In genomic region chr1:66943361-66943969, GRCh38 we compare ENCODE assay signal across 11 cellular contexts. TPM values are rescaled to one million over a fixed set of nuclear protein-coding genes. Genes with fewer than 3 reads are reported as not detected.
DNase-seq lines count a peak whose midpoint lies in the region; ATAC-seq, FAIRE-seq and TF ChIP-seq lines count a peak whose summit lies in the region.
"Had no signal": no experiment of that assay in that cellular context is flagged by ENCODE, and none has a peak within 500 bp of the region (broad histone marks: within the 10 kb centered on the region; RNA-seq: fewer than 3 reads in every experiment).

No MANE protein-coding gene starts in this region.

- intact Hi-C loops in dorsolateral prefrontal cortex (cut with DNase I) = no loop called here

- H3K4me1 ChIP-seq in keratinocyte (ENCODE audit: control insufficient read depth, extremely low read depth, insufficient read depth, low read length) = peaks cover 19% of the 10 kb centered on the region

- TF ChIP-seq CTCF in keratinocyte (optimal IDR thresholded peaks at IDR 0.05 in 1 of 3, IDR thresholded peaks at IDR 0.05 in 1 of 3, conservative IDR thresholded peaks at IDR 0.05 in 1 of 3; ENCODE audit: extremely low read depth in 1 of 3, insufficient read depth in 2 of 3, low read length in 3 of 3) = no peak
- no peak for TF ChIP-seq CTCF in dorsolateral prefrontal cortex (IDR thresholded peaks at IDR 0.05 in 54 of 56, conservative IDR thresholded peaks at IDR 0.05 in 2 of 56; ENCODE audit: low read depth in 1 of 56, partially characterized antibody in 56 of 56)

- H3K36me3 ChIP-seq in keratinocyte (ENCODE audit: control insufficient read depth in 2 of 2, extremely low read depth in 1 of 2, insufficient read depth in 2 of 2, low read length in 2 of 2) = peaks cover 4 to 22% of the 10 kb centered on the region in 2 experiments

- H3K4me3 Mint-ChIP-seq in activated naive CD8-positive, alpha-beta T cell treated with anti-CD3 and anti-CD28 coated beads for 36 hours = no peak overlapping the region

- H3K27me3 Mint-ChIP-seq in activated naive CD8-positive, alpha-beta T cell treated with anti-CD3 and anti-CD28 coated beads for 36 hours = no peaks in the 10 kb centered on the region

- peaks cover 46% of the 10 kb centered on the region for H3K36me3 Mint-ChIP-seq in activated naive CD8-positive, alpha-beta T cell treated with anti-CD3 and anti-CD28 coated beads for 36 hours

- no peak for FAIRE-seq in keratinocyte (lab: Jason Lieb, UNC)

- peak overlapping the region; percentile 15 for H3K27ac Mint-ChIP-seq in activated naive CD8-positive, alpha-beta T cell treated with anti-CD3 and anti-CD28 coated beads for 36 hours

- ATAC-seq in HG02623 (IDR thresholded peaks at IDR 0.05; ENCODE audit: unreplicated experiment) = no peak
- ATAC-seq in GM18858 (IDR thresholded peaks at IDR 0.05; ENCODE audit: unreplicated experiment) = no peak
- ATAC-seq: body of pancreas, esophagus mucosa had no signal

- no peak overlapping the region for H3K9ac ChIP-seq in keratinocyte (ENCODE audit: control insufficient read depth, extremely low read depth, insufficient read depth, low read length)

- H4K20me1 ChIP-seq in keratinocyte (ENCODE audit: control insufficient read depth, extremely low read depth, insufficient read depth, low read length) = no peaks in the 10 kb centered on the region

- in situ Hi-C loops in ACHN (cut with HindIII; ENCODE audit: low pct_ligation_motif_present, low pct_unique_long_range_greater_than_20kb, low sequenced_read_pairs) = no loop called here

- dilution Hi-C loops in keratinocyte (cut with MboI; ENCODE audit: extremely low pct_ligation_motif_present, low sequenced_read_pairs) = no loop called here

- no peak overlapping the region for H3K4me3 ChIP-seq in keratinocyte (ENCODE audit: control insufficient read depth in 2 of 3, extremely low read depth in 1 of 3, insufficient read depth in 2 of 3, low read depth in 1 of 3, low read length in 3 of 3)
- H3K4me3 ChIP-seq in dorsolateral prefrontal cortex = no peak overlapping the region
- H3K4me3 ChIP-seq: body of pancreas had no signal

- H3K27me3 ChIP-seq in keratinocyte (ENCODE audit: control insufficient read depth, extremely low read depth, insufficient read depth, low read length) = no peaks in the 10 kb centered on the region
- no peaks in the 10 kb centered on the region for H3K27me3 ChIP-seq in dorsolateral prefrontal cortex
- H3K27me3 ChIP-seq: body of pancreas had no signal

- H2AFZ ChIP-seq in keratinocyte (ENCODE audit: control insufficient read depth, low read length) = no peak overlapping the region

- peak; percentile 12 for DNase-seq in ACHN
- DNase-seq in D341Med (ENCODE audit: low spot score) = peak; percentile 27
- no peak for DNase-seq in activated naive CD8-positive, alpha-beta T cell treated with anti-CD3 and anti-CD28 coated beads for 36 hours
- DNase-seq in keratinocyte (ENCODE audit: low read depth, low spot score) = no peak
- DNase-seq in dorsolateral prefrontal cortex = no peak
- no peak for DNase-seq in NCI-H446 (lab: John Stamatoyannopoulos, UW)
- DNase-seq: body of pancreas, NCI-H2171 had no signal

- no peaks in the 10 kb centered on the region for H3K9me1 ChIP-seq in keratinocyte (ENCODE audit: control insufficient read depth, extremely low read depth, insufficient read depth, low read length)

- no peaks in the 10 kb centered on the region for H3K9me3 Mint-ChIP-seq in activated naive CD8-positive, alpha-beta T cell treated with anti-CD3 and anti-CD28 coated beads for 36 hours

- no peaks in the 10 kb centered on the region for H3K9me3 ChIP-seq in keratinocyte (ENCODE audit: control insufficient read depth, low read depth, low read length)
- H3K9me3 ChIP-seq: body of pancreas had no signal

- H3K4me2 ChIP-seq in keratinocyte (ENCODE audit: control insufficient read depth, extremely low read depth, insufficient read depth, low read depth, low read length) = no peak overlapping the region

- H3K27ac ChIP-seq in keratinocyte (ENCODE audit: control insufficient read depth, insufficient read depth, low read length) (peak overlapping the region; percentile 80), dorsolateral prefrontal cortex (peak overlapping the region in 1 of 59 donors; percentile 5)

- H3K4me1 Mint-ChIP-seq in activated naive CD8-positive, alpha-beta T cell treated with anti-CD3 and anti-CD28 coated beads for 36 hours = peaks cover 56% of the 10 kb centered on the region

- peaks cover 79% of the 10 kb centered on the region for H3K79me2 ChIP-seq in keratinocyte (ENCODE audit: control insufficient read depth, insufficient read depth, low read length)

RNA-seq across cellular contexts. Expression of gene MIER1, which starts 18.7 kb away (rescaled TPM):
- 10 to 100 TPM; 52.8 to 52.9 TPM for total RNA-seq in activated naive CD8-positive, alpha-beta T cell treated with anti-CD3 and anti-CD28 coated beads for 36 hours
- 11.4 to 20.7 TPM (median 14.8 TPM) in 3 replicates for polyA plus RNA-seq in keratinocyte
- 77.7 TPM for polyA plus RNA-seq in keratinocyte (2011; ENCODE audit: low read depth)
- 8.4 and 14.0 TPM in 2 replicates for polyA plus RNA-seq in keratinocyte (2011; cell fraction: cytosol; rRNA removed)
- polyA plus RNA-seq in keratinocyte (2011; cell fraction: nucleus; rRNA removed) = 10.2 and 17.5 TPM in 2 replicates
- polyA plus RNA-seq in keratinocyte (2012; ENCODE audit: low replicate concordance) = 15.9 and 16.1 TPM in 2 replicates
- 5.3 to 21.4 TPM (median 8.3 TPM) in 3 replicates for polyA minus RNA-seq in keratinocyte
- 31.5 TPM for polyA minus RNA-seq in keratinocyte (2011; cell fraction: cytosol; rRNA and poly(A)+ RNA removed)
- 12.8 and 29.2 TPM in 2 replicates for polyA minus RNA-seq in keratinocyte (2011; cell fraction: nucleus; rRNA and poly(A)+ RNA removed)
- 10 to 100 TPM; 25.1 to 40.5 (median 32.1) TPM for total RNA-seq in dorsolateral prefrontal cortex

RNA-seq across cellular contexts. Expression of gene DNAI4, which starts 18.8 kb away (rescaled TPM):
- 1 to 10 TPM; 1.2 to 1.4 TPM for total RNA-seq in activated naive CD8-positive, alpha-beta T cell treated with anti-CD3 and anti-CD28 coated beads for 36 hours
- 1.4 to 4.1 TPM (median 3.7 TPM) in 3 replicates for polyA plus RNA-seq in keratinocyte
- polyA plus RNA-seq in keratinocyte (2011; ENCODE audit: low read depth) = 6.2 TPM
- 2.5 and 3.9 TPM in 2 replicates for polyA plus RNA-seq in keratinocyte (2011; cell fraction: cytosol; rRNA removed)
- 3.2 and 3.9 TPM in 2 replicates for polyA plus RNA-seq in keratinocyte (2011; cell fraction: nucleus; rRNA removed)
- 1.7 TPM in 2 replicates for polyA plus RNA-seq in keratinocyte (2012; ENCODE audit: low replicate concordance)
- 0.39 to 3.8 TPM (median 2.6 TPM) in 3 replicates for polyA minus RNA-seq in keratinocyte
- 8.2 TPM for polyA minus RNA-seq in keratinocyte (2011; cell fraction: cytosol; rRNA and poly(A)+ RNA removed)
- 2.4 and 5.1 TPM in 2 replicates for polyA minus RNA-seq in keratinocyte (2011; cell fraction: nucleus; rRNA and poly(A)+ RNA removed)
- 10 to 100 TPM; 17.6 to 69.1 (median 35.3) TPM for total RNA-seq in dorsolateral prefrontal cortex

Comparison
In these comparisons a context has a peak if more than half of its experiments do, and no peak if none do; other contexts are left out.
1. DNase-seq: peak in ACHN (single experiment) and D341Med (single experiment); none in activated naive CD8-positive, alpha-beta T cell treated with anti-CD3 and anti-CD28 coated beads for 36 hours (single experiment), keratinocyte (single experiment), dorsolateral prefrontal cortex (0 of 10) and NCI-H446 (0 of 2).
2. RNA of gene DNAI4, which starts 18.8 kb away (total RNA-seq): 17.6 to 69.1 TPM in dorsolateral prefrontal cortex; 1.2 to 1.4 TPM in activated naive CD8-positive, alpha-beta T cell treated with anti-CD3 and anti-CD28 coated beads for 36 hours; every median in the first group is over 4 times any median in the second.